Comparison of ENCODE assay signal across 11 cellular contexts in the genomic region with DNA sequence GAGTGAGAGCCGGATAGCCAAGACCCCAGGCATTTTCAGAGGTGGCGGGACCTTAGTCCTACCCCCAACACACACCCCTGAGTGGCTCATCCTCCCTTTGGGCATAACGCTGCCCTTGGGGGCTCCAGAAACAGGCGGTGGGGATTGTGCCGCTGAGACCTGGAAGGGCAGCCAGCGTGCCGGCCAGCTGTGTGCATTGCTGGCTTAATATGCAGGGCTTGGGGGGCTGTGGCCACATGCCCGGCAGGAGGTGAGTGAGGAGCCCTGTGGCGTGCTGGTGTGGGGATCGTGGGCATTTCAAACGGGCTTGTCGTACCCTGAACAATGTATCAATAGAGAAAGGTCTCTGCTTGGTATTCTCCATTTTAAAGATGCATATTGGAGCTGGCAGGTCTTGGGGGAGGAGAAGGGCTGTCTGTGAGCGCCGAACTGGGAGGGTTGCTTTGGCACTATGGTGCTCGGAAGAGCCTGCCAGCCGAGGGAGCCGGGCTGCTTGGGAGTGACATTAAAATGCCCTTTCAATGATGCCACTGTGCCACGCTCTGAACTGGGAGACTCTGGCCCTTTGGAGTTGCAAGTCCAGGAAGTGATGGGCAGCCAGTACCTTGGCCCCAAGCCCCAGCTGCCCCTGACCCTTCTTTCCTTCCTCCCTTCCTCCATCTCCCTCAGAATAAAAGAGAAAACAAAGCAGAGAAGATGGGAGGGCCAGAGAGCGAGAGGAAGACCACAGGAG. TPM values are rescaled to one million over a fixed set of nuclear protein-coding genes. Genes with fewer than 3 reads are reported as not detected.
DNase-seq lines count a peak whose midpoint lies in the region; ATAC-seq and TF ChIP-seq lines count a peak whose summit lies in the region.
"Had no signal": no experiment of that assay in that cellular context is flagged by ENCODE, and none has a peak within 500 bp of the region (broad histone marks: within the 10 kb centered on the region; RNA-seq: fewer than 3 reads in every experiment).

No MANE protein-coding gene starts in this region.

- peaks cover 0 to 19% (median 12%) of the 10 kb centered on the region in 9 donors for H3K4me1 ChIP-seq in heart right ventricle
- peaks cover 16 to 29% (median 25%) of the 10 kb centered on the region in 4 donors for H3K4me1 ChIP-seq in esophagus muscularis mucosa
- H3K4me1 ChIP-seq in osteoblast (ENCODE audit: insufficient read depth, low read length), result no peaks in the 10 kb centered on the region
- no peaks in the 10 kb centered on the region for H3K4me1 ChIP-seq in PC-3 (ENCODE audit: insufficient read depth, low read length)

- H3K27me3 ChIP-seq in heart right ventricle (peaks cover 0 to 30% (median 3%) of the 10 kb centered on the region in 7 donors), esophagus muscularis mucosa (peaks cover 0 to 35% (median 0%) of the 10 kb centered on the region in 4 donors), osteoblast (ENCODE audit: insufficient read depth, low read length) (peaks cover 6% of the 10 kb centered on the region), PC-3 (ENCODE audit: low read length) (no peaks in the 10 kb centered on the region)

- no TSS peak for BruUV-seq in PC-3 (replicated peaks; lab: Mats Ljungman, UMichigan)

- H4K20me1 ChIP-seq in osteoblast (ENCODE audit: insufficient read depth, low read length), result peaks cover 5% of the 10 kb centered on the region
- H4K20me1 ChIP-seq in PC-3 (ENCODE audit: low read length), result no peaks in the 10 kb centered on the region

- H2AFZ ChIP-seq in osteoblast (ENCODE audit: low read length) (no peak overlapping the region), PC-3 (ENCODE audit: low read length) (no peak overlapping the region)

- DNase-seq in heart right ventricle (no peak), Right ventricle myocardium inferior (ENCODE audit: missing footprints) (no peak), esophagus muscularis mucosa (ENCODE audit: extremely low spot score) (no peak), osteoblast (ENCODE audit: insufficient read length, low spot score, missing footprints) (peak; percentile 81), GM10248 (ENCODE audit: extremely low spot score) (no peak), PC-3 (no peak)
- no peak for DNase-seq in central memory CD4-positive, alpha-beta T cell
- DNase-seq: NCI-H1694 treated with DMSO at 0.1 percent for 48 hours had no signal

- no peak for TF ChIP-seq POLR2A in esophagus muscularis mucosa (IDR thresholded peaks at IDR 0.05; ENCODE audit: low read depth)

- H3K9me2 ChIP-seq in PC-3 (replicated peaks; ENCODE audit: low read length), result no peaks in the 10 kb centered on the region

- intact Hi-C loops in heart right ventricle (cut with DNase I), result loop anchor here in 2 of 10 donors (10.0 kb wide), 2 partner anchors 302 to 382 kb away; no protein-coding TSS in a partner anchor
- intact Hi-C loops in Right ventricle myocardium inferior (cut with DNase I), result loop anchor here (5.0 kb wide), 1 partner anchor 299 kb away; no protein-coding TSS in a partner anchor
- intact Hi-C loops in esophagus muscularis mucosa (cut with DNase I), result no loop called here
- intact Hi-C loops in PC-3 (cut with micrococcal nuclease), result no loop called here

- H3K79me2 ChIP-seq in osteoblast (ENCODE audit: insufficient read depth, low read length) (no peaks in the 10 kb centered on the region), PC-3 (ENCODE audit: low read length) (no peaks in the 10 kb centered on the region)

- no peak for TF ChIP-seq CTCF in heart right ventricle (IDR thresholded peaks at IDR 0.05)
- no peak for TF ChIP-seq CTCF in esophagus muscularis mucosa (IDR thresholded peaks at IDR 0.05)
- TF ChIP-seq CTCF in osteoblast (IDR thresholded peaks at IDR 0.05; ENCODE audit: extremely low read depth, low read depth, low read length), result no peak
- TF ChIP-seq CTCF in GM10248 (IDR thresholded peaks at IDR 0.05; ENCODE audit: control extremely low read depth, extremely low read depth, low read depth, missing control alignments), result no peak
- TF ChIP-seq CTCF in PC-3 (conservative IDR thresholded peaks at IDR 0.05; ENCODE audit: low read depth, low read length), result no peak

- no peak overlapping the region for H3K9ac ChIP-seq in PC-3 (ENCODE audit: low read length)
- H3K9ac ChIP-seq: BLaER1 treated with 17β-estradiol and CSF1 and Interleukin-3, amounts not matched to agents 10 nM and 100 nM had no signal

- WGBS in heart right ventricle, 2 donors, result 25 to 31% methylated on average over 19 of the region's 19 CpGs
- WGBS in esophagus muscularis mucosa, result 31% methylated on average over 14 of the region's 19 CpGs

- CTCF ChIA-PET in GM10248 (lab: Yijun Ruan, JAX), result no interaction called here
- CTCF ChIA-PET in PC-3 (lab: Charles Lee), result no interaction called here

- POLR2A ChIA-PET in GM10248 (lab: Yijun Ruan, JAX) (no interaction called here), PC-3 (lab: Charles Lee; ENCODE audit: unreplicated experiment) (no interaction called here)

- H3K27ac ChIP-seq in heart right ventricle (no peak overlapping the region), esophagus muscularis mucosa (replicated peaks in 1 of 4) (no peak overlapping the region), osteoblast (ENCODE audit: low read depth, low read length) (no peak overlapping the region), PC-3 (ENCODE audit: low read length) (no peak overlapping the region)
- H3K27ac ChIP-seq: BLaER1 treated with 17β-estradiol and CSF1 and Interleukin-3, amounts not matched to agents 10 nM and 100 nM had no signal

- TF ChIP-seq EP300 in esophagus muscularis mucosa (IDR thresholded peaks at IDR 0.05), result no peak

- no peak for ATAC-seq in heart right ventricle
- no peak for ATAC-seq in Right ventricle myocardium inferior
- no peak for ATAC-seq in GM21381 (IDR thresholded peaks at IDR 0.05; ENCODE audit: unreplicated experiment)
- no peak for ATAC-seq in PC-3

- H3K9me3 ChIP-seq in heart right ventricle, result no peaks in the 10 kb centered on the region
- no peaks in the 10 kb centered on the region for H3K9me3 ChIP-seq in esophagus muscularis mucosa
- no peaks in the 10 kb centered on the region for H3K9me3 ChIP-seq in osteoblast (ENCODE audit: low read depth, low read length)
- no peaks in the 10 kb centered on the region for H3K9me3 ChIP-seq in PC-3 (ENCODE audit: low read length)
- H3K9me3 ChIP-seq: BLaER1 treated with 17β-estradiol and CSF1 and Interleukin-3, amounts not matched to agents 10 nM and 100 nM had no signal

- peak overlapping the region in 9 of 10 donors; percentile 43 to 64 (median 60) for H3K4me3 ChIP-seq in heart right ventricle
- H3K4me3 ChIP-seq in esophagus muscularis mucosa, result peak overlapping the region; percentile 60 to 82 (median 63)
- no peak overlapping the region for H3K4me3 ChIP-seq in osteoblast (ENCODE audit: insufficient read depth, low read length)
- H3K4me3 ChIP-seq in PC-3 (ENCODE audit: low read length), result no peak overlapping the region
- H3K4me3 ChIP-seq: BLaER1 treated with 17β-estradiol and CSF1 and Interleukin-3, amounts not matched to agents 10 nM and 100 nM had no signal

- no peaks in the 10 kb centered on the region for H3K36me3 ChIP-seq in heart right ventricle
- no peaks in the 10 kb centered on the region for H3K36me3 ChIP-seq in esophagus muscularis mucosa
- no peaks in the 10 kb centered on the region for H3K36me3 ChIP-seq in osteoblast (ENCODE audit: insufficient read depth, low read length)
- no peaks in the 10 kb centered on the region for H3K36me3 ChIP-seq in PC-3 (ENCODE audit: low read depth, low read length)
- H3K36me3 ChIP-seq: BLaER1 treated with 17β-estradiol and CSF1 and Interleukin-3, amounts not matched to agents 10 nM and 100 nM had no signal

- H3K4me2 ChIP-seq in osteoblast (ENCODE audit: insufficient read depth, low read length), result no peak overlapping the region
- H3K4me2 ChIP-seq in PC-3 (ENCODE audit: low read length), result no peak overlapping the region
- H3K4me2 ChIP-seq: BLaER1 treated with 17β-estradiol and CSF1 and Interleukin-3, amounts not matched to agents 10 nM and 100 nM had no signal

- H3F3A ChIP-seq in PC-3 (ENCODE audit: low read length, unreplicated experiment), result no peaks in the 10 kb centered on the region

RNA-seq across cellular contexts. Expression of a gene that starts 11.2 kb away (rescaled TPM):
- 10 to 100 TPM in 2 of 10 donors, 1 to 10 TPM in 8; 3.3 to 13.3 (median 5.9) TPM for total RNA-seq in heart right ventricle
- 10 to 100 TPM; 11.3 to 14.9 TPM for polyA plus RNA-seq in heart right ventricle
- 17.9 TPM for total RNA-seq in Right ventricle myocardium inferior
- 10 to 100 TPM; 18.7 to 46.1 (median 38.6) TPM for total RNA-seq in esophagus muscularis mucosa
- total RNA-seq in osteoblast, result under 0.01 and 0.29 TPM in 2 replicates
- total RNA-seq in PC-3 (2014; rRNA removed), result 0.44 TPM in 1 of 2 replicates, not detected in the other
- total RNA-seq: epithelial cell of proximal tubule had no signal

Comparison
In these comparisons a context has a peak if more than half of its experiments do, and no peak if none do; other contexts are left out.
1. H3K4me3 ChIP-seq: peak in heart right ventricle (9 of 10) and esophagus muscularis mucosa (4 of 4); none in osteoblast (single experiment) and PC-3 (single experiment).